ENCODE assay signal across 20 cellular contexts in genomic region chr6:64034840-64035656, GRCh38.
DNase-seq lines count a peak whose midpoint lies in the region; ATAC-seq, FAIRE-seq and TF ChIP-seq lines count a peak whose summit lies in the region.
"Had no signal": no experiment of that assay in that cellular context is flagged by ENCODE, and none has a peak within 500 bp of the region (broad histone marks: within the 10 kb centered on the region; RNA-seq: fewer than 3 reads in every experiment).

No MANE protein-coding gene starts in this region.

- H3K9ac ChIP-seq in PC-3 (ENCODE audit: low read length) (no peak overlapping the region), HepG2 (ENCODE audit: insufficient read depth, low read depth, low read length) (no peak overlapping the region)

- no peaks in the 10 kb centered on the region for H3K9me2 ChIP-seq in PC-3 (replicated peaks; ENCODE audit: low read length)

- BruUV-seq in Calu3 (replicated peaks; lab: Mats Ljungman, UMichigan) (no TSS peak), PC-3 (replicated peaks; lab: Mats Ljungman, UMichigan) (no TSS peak), HepG2 (replicated peaks; lab: Mats Ljungman, UMichigan) (no TSS peak)

- H3K36me3 ChIP-seq in PC-3 (ENCODE audit: low read depth, low read length) (no peaks in the 10 kb centered on the region), HepG2 (replicated peaks in 1 of 2; ENCODE audit: control insufficient read depth in 1 of 2, insufficient read depth in 2 of 2, low read length in 2 of 2) (no peaks in the 10 kb centered on the region), heart left ventricle (no peaks in the 10 kb centered on the region)
- H3K36me3 ChIP-seq: upper lobe of right lung had no signal

- TF ChIP-seq POLR2A in HepG2 (IDR thresholded peaks at IDR 0.05; ENCODE audit: insufficient read depth in 1 of 2, low read depth in 2 of 2, low read length in 2 of 2) (no peak), heart left ventricle (IDR thresholded peaks at IDR 0.05) (no peak)

- TF ChIP-seq RAD21 in HepG2 (CRISPR knock-in tag; IDR thresholded peaks at IDR 0.05), result no peak

- H3K9me3 ChIP-seq in PC-3 (ENCODE audit: low read length) (no peaks in the 10 kb centered on the region), HepG2 (ENCODE audit: low read length) (no peaks in the 10 kb centered on the region), heart left ventricle (peaks cover 0 to 6% (median 0%) of the 10 kb centered on the region in 12 donors)
- H3K9me3 ChIP-seq: upper lobe of right lung had no signal

- no peaks in the 10 kb centered on the region for H3F3A ChIP-seq in PC-3 (ENCODE audit: low read length, unreplicated experiment)

- TF ChIP-seq EP300 in HepG2 (IDR thresholded peaks at IDR 0.05; ENCODE audit: low read depth in 2 of 2, low read length in 2 of 2) (no peak), HepG2 (CRISPR knock-in tag; IDR thresholded peaks at IDR 0.05; ENCODE audit: borderline replicate concordance) (no peak)

- H3K4me1 Mint-ChIP-seq in Calu3 (ENCODE audit: low read depth, unreplicated experiment), result peaks cover 17% of the 10 kb centered on the region
- H3K4me1 Mint-ChIP-seq: stimulated activated naive CD8-positive, alpha-beta T cell treated with anti-CD3 and anti-CD28 coated beads, Interleukin-15, amount 100 ng/mL, for 72 hours had no signal

- no peaks in the 10 kb centered on the region for H3K27me3 Mint-ChIP-seq in Calu3 (ENCODE audit: unreplicated experiment)
- H3K27me3 Mint-ChIP-seq: stimulated activated naive CD8-positive, alpha-beta T cell treated with anti-CD3 and anti-CD28 coated beads, Interleukin-15, amount 100 ng/mL, for 72 hours had no signal

- H3K79me2 ChIP-seq in PC-3 (ENCODE audit: low read length) (no peaks in the 10 kb centered on the region), HepG2 (ENCODE audit: insufficient read depth, low read length) (no peaks in the 10 kb centered on the region)

- H3K27ac ChIP-seq in PC-3 (ENCODE audit: low read length) (no peak overlapping the region), HepG2 (ENCODE audit: extremely low read length, insufficient read depth, low read length) (no peak overlapping the region), heart left ventricle (no peak overlapping the region)
- H3K27ac ChIP-seq: upper lobe of right lung had no signal

- H2AFZ ChIP-seq in PC-3 (ENCODE audit: low read length) (no peak overlapping the region), HepG2 (ENCODE audit: low read length) (no peak overlapping the region)

- no peak overlapping the region for H3K27ac Mint-ChIP-seq in Calu3 (ENCODE audit: unreplicated experiment)
- H3K27ac Mint-ChIP-seq: stimulated activated naive CD8-positive, alpha-beta T cell treated with anti-CD3 and anti-CD28 coated beads, Interleukin-15, amount 100 ng/mL, for 72 hours had no signal

- no peaks in the 10 kb centered on the region for H3K36me3 Mint-ChIP-seq in Calu3 (ENCODE audit: insufficient read depth, unreplicated experiment)

- 9% methylated on average over 3 of the region's 3 CpGs for WGBS in HepG2 (ENCODE audit: low lambda C conversion rate)
- 35 to 38% (median 38%) methylated on average over 3 of the region's 3 CpGs for WGBS in heart left ventricle, 4 donors

- H3K4me3 Mint-ChIP-seq in Calu3 (ENCODE audit: low read depth, unreplicated experiment), result no peak overlapping the region
- H3K4me3 Mint-ChIP-seq: stimulated activated naive CD8-positive, alpha-beta T cell treated with anti-CD3 and anti-CD28 coated beads, Interleukin-15, amount 100 ng/mL, for 72 hours had no signal

- H4K20me1 ChIP-seq in PC-3 (ENCODE audit: low read length) (no peaks in the 10 kb centered on the region), HepG2 (ENCODE audit: insufficient read depth, low read length) (no peaks in the 10 kb centered on the region)

- no peak for TF ChIP-seq CTCF in Calu3 (IDR thresholded peaks at IDR 0.05; ENCODE audit: unreplicated experiment)
- no peak for TF ChIP-seq CTCF in PC-3 (conservative IDR thresholded peaks at IDR 0.05; ENCODE audit: low read depth, low read length)
- TF ChIP-seq CTCF in epithelial cell of esophagus (IDR thresholded peaks at IDR 0.05; ENCODE audit: insufficient read depth, low read depth, low read length, missing control alignments), result no peak
- TF ChIP-seq CTCF in HepG2 (CRISPR knock-in tag; IDR thresholded peaks at IDR 0.05), result no peak
- no peak for TF ChIP-seq CTCF in foreskin fibroblast (IDR thresholded peaks at IDR 0.05; ENCODE audit: low read depth, low read length)
- no peak for TF ChIP-seq CTCF in heart left ventricle (IDR thresholded peaks at IDR 0.05)

- intact Hi-C loops in Calu3 (cut with micrococcal nuclease; ENCODE audit: unreplicated experiment), result loop anchor here (10.0 kb wide), 1 partner anchor 690 kb away; no protein-coding TSS in a partner anchor
- intact Hi-C loops in PC-3 (cut with micrococcal nuclease), result no loop called here
- intact Hi-C loops in HepG2 (cut with micrococcal nuclease; ENCODE audit: unreplicated experiment), result no loop called here
- intact Hi-C loops in heart left ventricle (cut with DNase I), result loop anchor here in 1 of 10 donors (5.0 kb wide), 1 partner anchor 37 kb away; no protein-coding TSS in a partner anchor

- H3K9me3 Mint-ChIP-seq in Calu3 (ENCODE audit: low read depth, unreplicated experiment), result no peaks in the 10 kb centered on the region

- H3K27me3 ChIP-seq in PC-3 (ENCODE audit: low read length) (no peaks in the 10 kb centered on the region), HepG2 (ENCODE audit: control insufficient read depth in 1 of 2, insufficient read depth in 2 of 2, low read length in 2 of 2) (no peaks in the 10 kb centered on the region), heart left ventricle (no peaks in the 10 kb centered on the region)
- H3K27me3 ChIP-seq: upper lobe of right lung had no signal

- H3K4me2 ChIP-seq in PC-3 (ENCODE audit: low read length) (no peak overlapping the region), HepG2 (ENCODE audit: low read depth, low read length) (no peak overlapping the region)

- H3K4me3 ChIP-seq in PC-3 (ENCODE audit: low read length) (no peak overlapping the region), epithelial cell of esophagus (ENCODE audit: low read length) (no peak overlapping the region), HepG2 (replicated peaks in 1 of 3; ENCODE audit: insufficient read depth in 1 of 3, low read depth in 2 of 3, low read length in 3 of 3) (no peak overlapping the region), foreskin fibroblast (ENCODE audit: low read depth in 1 of 2, low read length in 2 of 2) (no peak overlapping the region), heart left ventricle (no peak overlapping the region)
- H3K4me3 ChIP-seq: upper lobe of right lung had no signal

- no peak for FAIRE-seq in HepG2 (lab: Jason Lieb, UNC)
- FAIRE-seq: H1 had no signal

- H3K4me1 ChIP-seq in PC-3 (ENCODE audit: insufficient read depth, low read length) (peaks cover 13% of the 10 kb centered on the region; the same call in 1 of the 2 replicates), HepG2 (ENCODE audit: insufficient read depth, low read length) (no peaks in the 10 kb centered on the region), heart left ventricle (no peaks in the 10 kb centered on the region)
- H3K4me1 ChIP-seq: upper lobe of right lung had no signal

- ATAC-seq in PC-3 (peak; percentile 90), HepG2 (no peak), HG03457 (IDR thresholded peaks at IDR 0.05; ENCODE audit: unreplicated experiment) (no peak), heart left ventricle (no peak)
- ATAC-seq: stimulated activated naive CD8-positive, alpha-beta T cell treated with anti-CD3 and anti-CD28 coated beads, Interleukin-15, amount 100 ng/mL, for 72 hours; upper lobe of right lung had no signal

- in situ Hi-C loops in HepG2 (cut with HindIII; ENCODE audit: extremely low pct_ligation_motif_present, low pct_unique_long_range_greater_than_20kb), result no loop called here

- peak; percentile 14 for DNase-seq in Calu3
- peak; percentile 65 for DNase-seq in PC-3
- peak; percentile 96 for DNase-seq in epithelial cell of esophagus (ENCODE audit: low read depth)
- DNase-seq in HepG2 (ENCODE audit: low spot score), result no peak
- no peak for DNase-seq in NAMALWA (ENCODE audit: low spot score)
- no peak for DNase-seq in foreskin fibroblast
- no peak for DNase-seq in heart left ventricle
- DNase-seq: activated CD4-positive, alpha-beta T cell treated with anti-CD3 and anti-CD28 coated beads, Interleukin-2, amount 50 U/mL, for 1 hour; activated CD8-positive, alpha-beta memory T cell treated with anti-CD3 and anti-CD28 coated beads, Interleukin-2, amount 50 U/mL, for 48 hours; activated gamma-delta T cell; amniotic stem cell; cerebellar nuclear complex; DND-41; NCI-H1417 treated with DMSO at 0.1 percent for 48 hours; stimulated activated CD4-positive, alpha-beta T cell treated with anti-CD3 and anti-CD28 coated beads, Interleukin-2, amount 100 ng/mL, for 24 hours; stimulated activated naive CD8-positive, alpha-beta T cell treated with anti-CD3 and anti-CD28 coated beads, Interleukin-15, amount 100 ng/mL, for 72 hours; T-helper 1 cell; upper lobe of right lung had no signal

- CTCF ChIA-PET in Calu3 (lab: Charles Lee) (interaction anchor here (1.2 kb wide), 1 partner anchor 11 kb away, joined by 3 read pairs; no protein-coding TSS in a partner anchor), PC-3 (lab: Charles Lee) (no interaction called here), HepG2 (lab: Yijun Ruan, JAX; ENCODE audit: low intra/inter-chr PET ratio, low total read pairs) (no interaction called here)

- POLR2A ChIA-PET in PC-3 (lab: Charles Lee; ENCODE audit: unreplicated experiment), result no interaction called here
- POLR2A ChIA-PET in HepG2 (lab: Yijun Ruan, JAX), result no interaction called here

TF ChIP-seq in HepG2, 621 proteins besides CTCF, POLR2A, EP300 and RAD21:
- no peak for TF ChIP-seq ZFP36L2 (CRISPR knock-in tag; IDR thresholded peaks at IDR 0.05)
- TF ChIP-seq, protein P1, sequence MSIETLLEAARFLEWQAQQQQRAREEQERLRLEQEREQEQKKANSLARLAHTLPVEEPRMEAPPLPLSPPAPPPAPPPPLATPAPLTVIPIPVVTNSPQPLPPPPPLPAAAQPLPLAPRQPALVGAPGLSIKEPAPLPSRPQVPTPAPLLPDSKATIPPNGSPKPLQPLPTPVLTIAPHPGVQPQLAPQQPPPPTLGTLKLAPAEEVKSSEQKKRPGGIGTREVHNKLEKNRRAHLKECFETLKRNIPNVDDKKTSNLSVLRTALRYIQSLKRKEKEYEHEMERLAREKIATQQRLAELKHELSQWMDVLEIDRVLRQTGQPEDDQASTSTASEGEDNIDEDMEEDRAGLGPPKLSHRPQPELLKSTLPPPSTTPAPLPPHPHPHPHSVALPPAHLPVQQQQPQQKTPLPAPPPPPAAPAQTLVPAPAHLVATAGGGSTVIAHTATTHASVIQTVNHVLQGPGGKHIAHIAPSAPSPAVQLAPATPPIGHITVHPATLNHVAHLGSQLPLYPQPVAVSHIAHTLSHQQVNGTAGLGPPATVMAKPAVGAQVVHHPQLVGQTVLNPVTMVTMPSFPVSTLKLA (IDR thresholded peaks at IDR 0.05), result peak; percentile 73

Comparison
In these comparisons a context has a peak if more than half of its experiments do, and no peak if none do; other contexts are left out.
1. DNase-seq: peak in Calu3 (single experiment), PC-3 (single experiment) and epithelial cell of esophagus (single experiment); none in HepG2 (single experiment), NAMALWA (single experiment), foreskin fibroblast (0 of 2) and heart left ventricle (0 of 5).